Comparison of ENCODE assay signal across 8 cellular contexts in genomic region chr1:26335774-26336476, GRCh38. TPM values are rescaled to one million over a fixed set of nuclear protein-coding genes. Genes with fewer than 3 reads are reported as not detected.
A peak's percentile ranks its signal among the peaks of the same experiment; 100 is the strongest.
DNase-seq lines count a peak whose midpoint lies in the region; ATAC-seq and TF ChIP-seq lines count a peak whose summit lies in the region.

No MANE protein-coding gene starts in this region.

- WGBS in liver, result 6% methylated on average over 41 of the region's 41 CpGs
- WGBS in upper lobe of left lung, 2 donors, result 2 to 3% methylated on average over 31 to 33 of the region's 41 CpGs

- TF ChIP-seq CTCF in AG04449 (IDR thresholded peaks at IDR 0.05; ENCODE audit: insufficient read depth, low read length, missing control alignments), result no peak
- no peak for TF ChIP-seq CTCF in liver (IDR thresholded peaks at IDR 0.05; ENCODE audit: low read depth, low read length, missing input control)
- no peak for TF ChIP-seq CTCF in upper lobe of left lung (IDR thresholded peaks at IDR 0.05)

- no peak overlapping the region for H3K27ac ChIP-seq in liver (ENCODE audit: low read depth in 1 of 2, low read length in 2 of 2)
- H3K27ac ChIP-seq in upper lobe of left lung, result peak overlapping the region in 2 of 4 donors; percentile 9 to 30

- CTCF ChIA-PET in AG04449 (lab: Yijun Ruan, JAX), result interaction anchor here (1.0 to 3.0 kb wide), 7 partner anchors 14 to 163 kb away, joined by 3 to 10 read pairs (median 4); no protein-coding TSS in a partner anchor

- H3K36me3 ChIP-seq in adipocyte (ENCODE audit: control insufficient read depth, insufficient read depth, low read length, severe bottlenecking), result no peaks in the 10 kb centered on the region
- no peaks in the 10 kb centered on the region for H3K36me3 ChIP-seq in liver (ENCODE audit: control insufficient read depth in 4 of 4, insufficient read depth in 3 of 4, low read depth in 1 of 4, low read length in 3 of 4)
- no peaks in the 10 kb centered on the region for H3K36me3 ChIP-seq in upper lobe of left lung

- no peak overlapping the region for H3K9ac ChIP-seq in adipocyte (ENCODE audit: low read length)
- no peak overlapping the region for H3K9ac ChIP-seq in liver (ENCODE audit: low read depth in 1 of 2, low read length in 2 of 2)

- DNase-seq in AG04449 (ENCODE audit: low read depth, low spot score), result no peak
- DNase-seq in adipocyte (ENCODE audit: low read depth), result peak; percentile 42
- DNase-seq in upper lobe of left lung, result peak in 1 of 2 donors; percentile 80
- DNase-seq in NCI-H82 (lab: John Stamatoyannopoulos, UW), result no peak

- H3K4me3 ChIP-seq in AG04449 (ENCODE audit: low read depth, low read length), result peak overlapping the region; percentile 60
- H3K4me3 ChIP-seq in adipocyte (ENCODE audit: low read length), result peak overlapping the region; percentile 72
- H3K4me3 ChIP-seq in liver (ENCODE audit: low read depth in 1 of 3, low read length in 3 of 3), result peak overlapping the region; percentile 55 to 80 (median 64)
- H3K4me3 ChIP-seq in upper lobe of left lung, result peak overlapping the region; percentile 41 to 63 (median 48)

- no peak for TF ChIP-seq POLR2A in upper lobe of left lung (IDR thresholded peaks at IDR 0.05)

- no peak for TF ChIP-seq RAD21 in liver (IDR thresholded peaks at IDR 0.05)

- peaks cover 9% of the 10 kb centered on the region for H3K4me1 ChIP-seq in adipocyte (ENCODE audit: control insufficient read depth, insufficient read depth, low read length)
- H3K4me1 ChIP-seq in liver (ENCODE audit: control insufficient read depth in 4 of 4, insufficient read depth in 4 of 4, low read length in 3 of 4), result peaks cover 2 to 8% (median 5%) of the 10 kb centered on the region in 4 donors
- H3K4me1 ChIP-seq in upper lobe of left lung, result peaks cover 11 to 18% (median 15%) of the 10 kb centered on the region in 4 donors

- ATAC-seq in HG02973 (IDR thresholded peaks at IDR 0.05; ENCODE audit: unreplicated experiment) (peak; percentile 55), upper lobe of left lung (ENCODE audit: low FRiP score in 2 of 2) (peak in 1 of 2 donors; percentile 21), HG02763 (IDR thresholded peaks at IDR 0.05; ENCODE audit: unreplicated experiment) (no peak), GM18520 (IDR thresholded peaks at IDR 0.05; ENCODE audit: unreplicated experiment) (no peak)

- peaks cover 3% of the 10 kb centered on the region for H3K27me3 ChIP-seq in adipocyte (replicated peaks; ENCODE audit: control insufficient read depth, insufficient read depth, low read length)
- H3K27me3 ChIP-seq in liver (ENCODE audit: control insufficient read depth in 4 of 4, insufficient read depth in 4 of 4, low read length in 3 of 4), result no peaks in the 10 kb centered on the region
- H3K27me3 ChIP-seq in upper lobe of left lung, result peaks cover 0 to 5% (median 0%) of the 10 kb centered on the region in 4 donors

- no peak for TF ChIP-seq EP300 in upper lobe of left lung (IDR thresholded peaks at IDR 0.05)

- POLR2A ChIA-PET in AG04449 (lab: Yijun Ruan, JAX), result interaction anchor here (0.6 kb wide), 1 partner anchor 65 kb away, joined by 3 read pairs; no protein-coding TSS in a partner anchor

- H3K9me3 ChIP-seq in adipocyte (ENCODE audit: control insufficient read depth, low read length), result no peaks in the 10 kb centered on the region
- H3K9me3 ChIP-seq in liver (ENCODE audit: control insufficient read depth in 4 of 4, low read length in 3 of 4), result no peaks in the 10 kb centered on the region
- no peaks in the 10 kb centered on the region for H3K9me3 ChIP-seq in upper lobe of left lung

TF ChIP-seq in liver, 16 proteins besides CTCF, POLR2A, EP300 and RAD21:
- no peak for TF ChIP-seq NR2F2 (IDR thresholded peaks at IDR 0.05)
- no peak for TF ChIP-seq MAX (IDR thresholded peaks at IDR 0.05)
TF ChIP-seq in liver: peak in this region for 0.

RNA-seq across cellular contexts. Expression of gene CRYBG2, which starts 18.0 kb away (rescaled TPM):
- total RNA-seq in liver (under 1 TPM; under 0.01 TPM), upper lobe of left lung (10 to 100 TPM in 3 of 6 donors, 1 to 10 TPM in 2, under 1 TPM in 1; 0.59 to 25.2 (median 11.1) TPM)
- polyA plus RNA-seq in liver, result under 1 TPM in 1 of 2 donors, not detected in 1; 0.12 TPM

RNA-seq across cellular contexts. Expression of gene CD52, which starts 18.2 kb away (rescaled TPM):
- 1 to 10 TPM; 1.7 to 4.0 TPM for total RNA-seq in liver
- 10 to 100 TPM; 13.8 to 16.4 TPM for polyA plus RNA-seq in liver
- total RNA-seq in upper lobe of left lung, result 100 to 1,000 TPM in 5 of 6 donors, 10 to 100 TPM in 1; 74.4 to 437 (median 172) TPM

RNA-seq across cellular contexts. Expression of gene UBXN11, which starts 29.5 kb away (rescaled TPM):
- 1 to 10 TPM; 3.0 to 9.5 TPM for total RNA-seq in liver
- polyA plus RNA-seq in liver, result 1 to 10 TPM; 5.7 to 8.9 TPM
- 100 to 1,000 TPM in 2 of 6 donors, 10 to 100 TPM in 4; 25.7 to 194 (median 62.5) TPM for total RNA-seq in upper lobe of left lung

RNA-seq across cellular contexts. Expression of gene ZNF683, which starts 36.6 kb away (rescaled TPM):
- total RNA-seq in liver (under 1 TPM in 1 of 2 donors, not detected in 1; 0.17 TPM), upper lobe of left lung (1 to 10 TPM in 2 of 6 donors, under 1 TPM in 3, not detected in 1; 0.30 to 1.3 (median 0.72) TPM)
- under 1 TPM in 1 of 2 donors, not detected in 1; 0.09 TPM for polyA plus RNA-seq in liver

RNA-seq across cellular contexts. Expression of gene SH3BGRL3, which starts 56.0 kb away (rescaled TPM):
- total RNA-seq in liver (10 to 100 TPM in 1 of 2 donors, 1 to 10 TPM in 1; 4.5 to 10.0 TPM), upper lobe of left lung (100 to 1,000 TPM in 4 of 6 donors, 10 to 100 TPM in 2; 39.1 to 271 (median 156) TPM)
- 10 to 100 TPM; 36.0 to 93.2 TPM for polyA plus RNA-seq in liver

Comparison
In these comparisons a context has a peak if more than half of its experiments do, and no peak if none do; other contexts are left out.
1. RNA of gene CD52, which starts 18.2 kb away (total RNA-seq): 74.4 to 437 TPM in upper lobe of left lung; 1.7 to 4.0 TPM in liver; every median in the first group is over 10 times any median in the second.
2. Peak in every context shown above with its lines, with median percentiles within 50 percentile points of each other: H3K4me3 ChIP-seq.